In the genomic region with DNA sequence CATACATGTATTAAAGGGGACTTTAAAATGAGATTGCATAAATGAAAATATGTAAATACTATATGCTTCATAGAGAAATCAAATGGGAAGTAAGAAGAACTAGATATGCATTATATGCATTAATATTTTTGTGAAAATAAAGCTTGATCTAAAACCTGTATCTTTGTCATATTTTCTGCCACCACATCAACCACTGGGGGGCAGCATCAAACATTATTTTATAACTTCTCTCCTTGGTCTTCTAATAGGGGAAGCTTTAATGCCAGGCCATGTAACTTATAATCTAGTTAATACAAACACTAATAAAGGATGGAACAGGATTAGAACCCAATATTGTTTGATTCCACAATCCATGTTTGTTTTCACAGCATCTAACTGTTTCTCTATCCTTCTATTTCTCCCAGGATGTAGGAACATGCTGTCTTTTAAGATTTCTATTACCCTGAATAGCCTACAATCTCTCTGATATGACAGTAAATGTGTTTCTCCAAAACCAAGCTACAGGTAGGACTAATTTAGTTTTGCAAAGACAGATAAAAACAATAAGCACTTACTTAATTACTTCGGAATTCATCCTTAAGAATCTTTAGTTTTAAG, we compare ENCODE assay signal across 9 cellular contexts. TPM values are rescaled to one million over a fixed set of nuclear protein-coding genes. Genes with fewer than 3 reads are reported as not detected.
DNase-seq lines count a peak whose midpoint lies in the region; ATAC-seq, FAIRE-seq and TF ChIP-seq lines count a peak whose summit lies in the region.
"Had no signal": no experiment of that assay in that cellular context is flagged by ENCODE, and none has a peak within 500 bp of the region (broad histone marks: within the 10 kb centered on the region; RNA-seq: fewer than 3 reads in every experiment).

No MANE protein-coding gene starts in this region.

- peaks cover 0 to 11% (median 0%) of the 10 kb centered on the region in 9 donors for H3K4me1 ChIP-seq in heart right ventricle
- H3K4me1 ChIP-seq: SJSA1 had no signal

- H3K36me3 Mint-ChIP-seq in activated T-cell treated with anti-CD3 and anti-CD28 coated beads, Interleukin-2, amount 50 U/mL, for 72 hours (ENCODE audit: insufficient read depth in 2 of 2): no peaks in the 10 kb centered on the region

- no peak for TF ChIP-seq POLR2A in GM12891 (IDR thresholded peaks at IDR 0.05; ENCODE audit: low read depth, low read length)

- DNase-seq in CMK (ENCODE audit: low read depth) (peak; percentile 4), NCI-H1105 treated with DMSO at 0.1 percent for 48 hours (lab: John Stamatoyannopoulos, UW) (peak; percentile 29), heart right ventricle (peak in 1 of 2 donors; percentile 55), GM12891 (ENCODE audit: insufficient read length, low spot score) (no peak)
- peak; percentile 19 to 23 for DNase-seq in activated T-cell treated with anti-CD3 and anti-CD28 coated beads, Interleukin-2, amount 50 U/mL, for 72 hours
- DNase-seq in stimulated activated CD4-positive, alpha-beta T cell treated with anti-CD3 and anti-CD28 coated beads, Interleukin-1b, Interleukin-23, amount 100 ng/mL, for 24 hours (ENCODE audit: low read depth in 4 of 4, low spot score in 1 of 4): peak in 3 of 4 experiments; percentile 5 to 17 (median 9)

- no peaks in the 10 kb centered on the region for H3K27me3 ChIP-seq in heart right ventricle

- ATAC-seq in GM19452 (IDR thresholded peaks at IDR 0.05; ENCODE audit: unreplicated experiment): peak; percentile 48
- no peak for ATAC-seq in activated T-cell treated with anti-CD3 and anti-CD28 coated beads, Interleukin-2, amount 50 U/mL, for 72 hours (replicated peaks in 1 of 2)
- ATAC-seq in heart right ventricle: peak in 4 of 8 donors; percentile 45 to 72 (median 58)
- ATAC-seq in GM21360 (IDR thresholded peaks at IDR 0.05; ENCODE audit: unreplicated experiment): no peak

- H3K4me3 Mint-ChIP-seq in activated T-cell treated with anti-CD3 and anti-CD28 coated beads, Interleukin-2, amount 50 U/mL, for 72 hours: no peak overlapping the region

- peaks cover 37% of the 10 kb centered on the region for H3K27me3 Mint-ChIP-seq in activated T-cell treated with anti-CD3 and anti-CD28 coated beads, Interleukin-2, amount 50 U/mL, for 72 hours (ENCODE audit: low read depth)

- peaks cover 5% of the 10 kb centered on the region for H3K4me1 Mint-ChIP-seq in activated T-cell treated with anti-CD3 and anti-CD28 coated beads, Interleukin-2, amount 50 U/mL, for 72 hours (ENCODE audit: low read depth)

- peak; percentile 39 to 81 (median 74) for TF ChIP-seq CTCF in heart right ventricle (IDR thresholded peaks at IDR 0.05)

- H3K9me3 ChIP-seq in heart right ventricle: no peaks in the 10 kb centered on the region
- H3K9me3 ChIP-seq: SJSA1 had no signal

- no peaks in the 10 kb centered on the region for H3K9me3 Mint-ChIP-seq in activated T-cell treated with anti-CD3 and anti-CD28 coated beads, Interleukin-2, amount 50 U/mL, for 72 hours

- no peak for FAIRE-seq in GM12891 (lab: Jason Lieb, UNC)

- no peak overlapping the region for H3K27ac Mint-ChIP-seq in activated T-cell treated with anti-CD3 and anti-CD28 coated beads, Interleukin-2, amount 50 U/mL, for 72 hours

- intact Hi-C loops in heart right ventricle (cut with DNase I): loop anchor here in 9 of 10 donors (1.0 to 10.0 kb wide), 11 partner anchors 50 to 366 kb away; no protein-coding TSS in a partner anchor

- no peak overlapping the region for H3K27ac ChIP-seq in heart right ventricle
- H3K27ac ChIP-seq: SJSA1 had no signal

- H3K36me3 ChIP-seq in heart right ventricle: no peaks in the 10 kb centered on the region
- H3K36me3 ChIP-seq: SJSA1 had no signal

- 83% methylated on average over 1 of the region's 1 CpG for WGBS in heart right ventricle, 2 donors

- no peak overlapping the region for H3K4me3 ChIP-seq in heart right ventricle
- H3K4me3 ChIP-seq: SJSA1 had no signal

TF ChIP-seq in GM12891, 5 proteins besides CTCF, POLR2A, EP300 and RAD21:
- TF ChIP-seq POLR2AphosphoS5 (IDR thresholded peaks at IDR 0.05; ENCODE audit: low read depth, low read length): no peak
- no peak for TF ChIP-seq POU2F2 (IDR thresholded peaks at IDR 0.05; ENCODE audit: low read depth, low read length)
- no peak for TF ChIP-seq TAF1 (IDR thresholded peaks at IDR 0.05; ENCODE audit: low read depth, low read length)
- no peak for TF ChIP-seq SPI1 (IDR thresholded peaks at IDR 0.05; ENCODE audit: low read depth, low read length)
- TF ChIP-seq PAX5 (IDR thresholded peaks at IDR 0.05; ENCODE audit: insufficient read depth, low read length, severe bottlenecking): no peak

RNA-seq across cellular contexts. Expression of a gene that starts 10.0 kb away (rescaled TPM):
- total RNA-seq in activated T-cell treated with anti-CD3 and anti-CD28 coated beads, Interleukin-2, amount 50 U/mL, for 72 hours: not detected
- total RNA-seq in heart right ventricle: 1 to 10 TPM in 6 of 10 donors, under 1 TPM in 4; 0.22 to 4.2 (median 2.9) TPM
- 1 to 10 TPM in 1 of 2 donors, under 1 TPM in 1; 0.88 to 1.9 TPM for polyA plus RNA-seq in heart right ventricle
- polyA plus RNA-seq in GM12891 (2012; ENCODE audit: low read depth, missing spikeins): not detected
- total RNA-seq: SJSA1 had no signal
